8 cellular contexts compared by ENCODE assay signal in genomic region chr1:240821925-240822324, GRCh38.
"Had no signal": no experiment of that assay in that cellular context is flagged by ENCODE, and none has a peak within 500 bp of the region (broad histone marks: within the 10 kb centered on the region; RNA-seq: fewer than 3 reads in every experiment).

No MANE protein-coding gene starts in this region.

- H3K9ac ChIP-seq: KMS-11 had no signal

- FAIRE-seq: HepG2, HTR-8/SVneo had no signal

- H3K4me2 ChIP-seq: KMS-11 had no signal

- H3K27ac ChIP-seq: HL-60, KMS-11 had no signal

- ATAC-seq: HepG2 had no signal

- DNase-seq: IMR-90, Karpas-422, KBM-7, KG1 had no signal
